In genomic region chr2:143877056-143877455, GRCh38 we compare ENCODE assay signal across 17 cellular contexts.
A peak's percentile ranks its signal among the peaks of the same experiment; 100 is the strongest.
DNase-seq lines count a peak whose midpoint lies in the region; ATAC-seq and TF ChIP-seq lines count a peak whose summit lies in the region.
"Had no signal": no experiment of that assay in that cellular context is flagged by ENCODE, and none has a peak within 500 bp of the region (broad histone marks: within the 10 kb centered on the region; RNA-seq: fewer than 3 reads in every experiment).

No MANE protein-coding gene starts in this region.

- no peak for TF ChIP-seq CTCF in osteocyte (IDR thresholded peaks at IDR 0.05)

- peak; percentile 3 to 44 for DNase-seq in NCI-H526 (lab: John Stamatoyannopoulos, UW)
- no peak for DNase-seq in NCI-H526 treated with DMSO at 0.1 percent for 48 hours (lab: John Stamatoyannopoulos, UW)
- DNase-seq in NCI-H2171 (lab: John Stamatoyannopoulos, UW) = peak; percentile 91
- no peak for DNase-seq in mesenteric fat pad (ENCODE audit: low spot score)
- DNase-seq in NCI-H187 treated with DMSO at 0.1 percent for 48 hours (lab: John Stamatoyannopoulos, UW) = no peak
- DNase-seq in SJCRH30 = no peak
- no peak for DNase-seq in osteocyte (ENCODE audit: extremely low spot score, unreplicated experiment)
- DNase-seq: CD8-positive, alpha-beta memory T cell; GF-D8; GM23248; HFFc6; KG1; NCI-H146; PC-9 had no signal

- no peaks in the 10 kb centered on the region for H3K36me3 Mint-ChIP-seq in activated T-helper 17 cell treated with anti-CD3 and anti-CD28 coated beads, Interleukin-2, amount 50 U/mL, for 72 hours (ENCODE audit: low read depth)
- no peaks in the 10 kb centered on the region for H3K36me3 Mint-ChIP-seq in osteocyte (ENCODE audit: unreplicated experiment)

- peaks cover 13% of the 10 kb centered on the region for H3K4me1 Mint-ChIP-seq in activated T-helper 17 cell treated with anti-CD3 and anti-CD28 coated beads, Interleukin-2, amount 50 U/mL, for 72 hours
- H3K4me1 Mint-ChIP-seq in osteocyte (ENCODE audit: unreplicated experiment) = no peaks in the 10 kb centered on the region

- H3K4me3 ChIP-seq in SJCRH30 = no peak overlapping the region
- H3K4me3 ChIP-seq: BLaER1 treated with 17β-estradiol and CSF1 and Interleukin-3, amounts not matched to agents 10 nM and 100 nM; GM23248; PC-9 had no signal

- no peaks in the 10 kb centered on the region for H3K9me3 ChIP-seq in SJCRH30 (replicated peaks)
- H3K9me3 ChIP-seq: BLaER1 treated with 17β-estradiol and CSF1 and Interleukin-3, amounts not matched to agents 10 nM and 100 nM had no signal

- no peak overlapping the region for H3K27ac ChIP-seq in SJCRH30
- H3K27ac ChIP-seq: BLaER1 treated with 17β-estradiol and CSF1 and Interleukin-3, amounts not matched to agents 10 nM and 100 nM; GM23248; PC-9 had no signal

- H3K36me3 ChIP-seq in SJCRH30 = no peaks in the 10 kb centered on the region
- H3K36me3 ChIP-seq: BLaER1 treated with 17β-estradiol and CSF1 and Interleukin-3, amounts not matched to agents 10 nM and 100 nM had no signal

- no peak overlapping the region for H3K4me3 Mint-ChIP-seq in activated T-helper 17 cell treated with anti-CD3 and anti-CD28 coated beads, Interleukin-2, amount 50 U/mL, for 72 hours
- H3K4me3 Mint-ChIP-seq in osteocyte (ENCODE audit: unreplicated experiment) = no peak overlapping the region
- H3K4me3 Mint-ChIP-seq: CD8-positive, alpha-beta memory T cell; HFFc6 had no signal

- H3K27me3 ChIP-seq in SJCRH30 = no peaks in the 10 kb centered on the region
- H3K27me3 ChIP-seq: BLaER1 treated with 17β-estradiol and CSF1 and Interleukin-3, amounts not matched to agents 10 nM and 100 nM had no signal

- peak overlapping the region; percentile 67 for H3K27ac Mint-ChIP-seq in activated T-helper 17 cell treated with anti-CD3 and anti-CD28 coated beads, Interleukin-2, amount 50 U/mL, for 72 hours
- H3K27ac Mint-ChIP-seq in osteocyte (ENCODE audit: unreplicated experiment) = no peak overlapping the region
- H3K27ac Mint-ChIP-seq: CD8-positive, alpha-beta memory T cell; HFFc6 had no signal

- no peak for ATAC-seq in activated T-helper 17 cell treated with anti-CD3 and anti-CD28 coated beads, Interleukin-2, amount 50 U/mL, for 72 hours (replicated peaks)
- ATAC-seq: HepG2 had no signal

- H3K4me1 ChIP-seq in SJCRH30 = no peaks in the 10 kb centered on the region
- H3K4me1 ChIP-seq: BLaER1 treated with 17β-estradiol and CSF1 and Interleukin-3, amounts not matched to agents 10 nM and 100 nM had no signal

- H3K9me3 Mint-ChIP-seq in activated T-helper 17 cell treated with anti-CD3 and anti-CD28 coated beads, Interleukin-2, amount 50 U/mL, for 72 hours = peaks cover 16% of the 10 kb centered on the region
- no peaks in the 10 kb centered on the region for H3K9me3 Mint-ChIP-seq in osteocyte (ENCODE audit: unreplicated experiment)
- H3K9me3 Mint-ChIP-seq: CD8-positive, alpha-beta memory T cell; HFFc6 had no signal

- H3K27me3 Mint-ChIP-seq in activated T-helper 17 cell treated with anti-CD3 and anti-CD28 coated beads, Interleukin-2, amount 50 U/mL, for 72 hours = peaks cover 4% of the 10 kb centered on the region
- H3K27me3 Mint-ChIP-seq in osteocyte (ENCODE audit: unreplicated experiment) = no peaks in the 10 kb centered on the region
- H3K27me3 Mint-ChIP-seq: CD8-positive, alpha-beta memory T cell had no signal

Comparison
In these comparisons a context has a peak if more than half of its experiments do, and no peak if none do; other contexts are left out.
1. DNase-seq: peak in NCI-H526 (2 of 2) and NCI-H2171 (single experiment); none in NCI-H526 treated with DMSO at 0.1 percent for 48 hours (single experiment), mesenteric fat pad (single experiment), NCI-H187 treated with DMSO at 0.1 percent for 48 hours (single experiment), SJCRH30 (0 of 2) and osteocyte (single experiment).